ENCODE assay signal across 2 cellular contexts in the genomic region with DNA sequence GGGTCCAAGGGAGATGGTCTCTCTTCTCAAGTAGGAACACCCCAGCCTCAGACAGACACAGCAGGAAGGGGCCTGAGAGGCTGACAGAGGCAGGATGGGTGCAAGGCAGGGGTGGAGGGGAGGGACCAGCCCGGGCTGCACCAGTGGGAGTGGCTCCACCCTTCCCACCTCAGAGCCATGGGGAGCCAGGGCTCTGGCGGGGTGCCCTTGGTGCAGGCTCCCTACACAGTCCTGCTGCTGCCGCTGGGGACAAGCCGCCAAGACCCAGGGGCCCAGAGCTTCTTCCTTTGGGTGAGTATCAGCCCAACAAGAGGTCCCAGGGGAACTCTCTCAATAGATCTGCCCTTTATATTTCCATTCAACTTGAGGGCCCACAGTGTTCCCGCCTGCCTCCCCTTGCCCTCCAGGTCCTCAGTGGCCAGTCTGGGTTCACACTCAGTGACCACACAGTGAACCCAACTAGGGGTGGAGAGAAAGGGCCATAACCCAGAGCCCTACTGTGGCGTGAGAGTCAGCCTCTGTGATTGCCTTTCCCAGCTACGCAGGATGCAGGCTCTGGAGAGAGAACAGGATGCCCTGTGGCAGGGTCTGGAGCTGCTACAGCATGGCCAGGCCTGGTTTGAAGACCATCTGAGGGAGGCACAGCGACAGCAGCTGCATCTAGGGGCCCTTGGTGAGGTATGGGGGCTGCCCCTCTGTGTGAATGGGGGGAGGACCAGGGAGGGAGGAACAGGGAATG.
TF ChIP-seq lines count a peak whose summit lies in the region.

No MANE protein-coding gene starts in this region.

TF ChIP-seq in HEK293, 187 proteins besides CTCF, POLR2A, EP300 and RAD21:
- TF ChIP-seq ZNF792 (tag by site-specific recombination; IDR thresholded peaks at IDR 0.05) (no peak), ZNF354C (tag by site-specific recombination; IDR thresholded peaks at IDR 0.05; ENCODE audit: borderline replicate concordance, low read depth) (no peak), ZSCAN30 (tag by site-specific recombination; IDR thresholded peaks at IDR 0.05) (no peak), ZIC2 (tag by site-specific recombination; IDR thresholded peaks at IDR 0.05) (peak; percentile 53), ZNF624 (tag by site-specific recombination; IDR thresholded peaks at IDR 0.05) (no peak), KLF7 (tag by site-specific recombination; IDR thresholded peaks at IDR 0.05; ENCODE audit: borderline replicate concordance) (no peak)
- TF ChIP-seq, protein P1, sequence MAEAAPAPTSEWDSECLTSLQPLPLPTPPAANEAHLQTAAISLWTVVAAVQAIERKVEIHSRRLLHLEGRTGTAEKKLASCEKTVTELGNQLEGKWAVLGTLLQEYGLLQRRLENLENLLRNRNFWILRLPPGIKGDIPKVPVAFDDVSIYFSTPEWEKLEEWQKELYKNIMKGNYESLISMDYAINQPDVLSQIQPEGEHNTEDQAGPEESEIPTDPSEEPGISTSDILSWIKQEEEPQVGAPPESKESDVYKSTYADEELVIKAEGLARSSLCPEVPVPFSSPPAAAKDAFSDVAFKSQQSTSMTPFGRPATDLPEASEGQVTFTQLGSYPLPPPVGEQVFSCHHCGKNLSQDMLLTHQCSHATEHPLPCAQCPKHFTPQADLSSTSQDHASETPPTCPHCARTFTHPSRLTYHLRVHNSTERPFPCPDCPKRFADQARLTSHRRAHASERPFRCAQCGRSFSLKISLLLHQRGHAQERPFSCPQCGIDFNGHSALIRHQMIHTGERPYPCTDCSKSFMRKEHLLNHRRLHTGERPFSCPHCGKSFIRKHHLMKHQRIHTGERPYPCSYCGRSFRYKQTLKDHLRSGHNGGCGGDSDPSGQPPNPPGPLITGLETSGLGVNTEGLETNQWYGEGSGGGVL (tag by site-specific recombination; IDR thresholded peaks at IDR 0.05): no peak

TF ChIP-seq in H1, 55 proteins besides CTCF, POLR2A, EP300 and RAD21:
- TF ChIP-seq JUND (IDR thresholded peaks at IDR 0.05; ENCODE audit: low read length) (no peak), SP4 (IDR thresholded peaks at IDR 0.05; ENCODE audit: low read length) (no peak), SRF (IDR thresholded peaks at IDR 0.05; ENCODE audit: low read depth, low read length) (no peak), PHF8 (conservative IDR thresholded peaks at IDR 0.05; ENCODE audit: low read depth, low read length) (no peak), CHD2 (IDR thresholded peaks at IDR 0.05; ENCODE audit: low read length) (no peak), EZH2 (IDR thresholded peaks at IDR 0.05; ENCODE audit: low read depth, low read length, severe bottlenecking) (no peak), SIX5 (IDR thresholded peaks at IDR 0.05; ENCODE audit: low read depth, low read length) (no peak), SIRT6 (IDR thresholded peaks at IDR 0.05; ENCODE audit: low read length) (no peak), RBBP5 (IDR thresholded peaks at IDR 0.05; ENCODE audit: borderline replicate concordance, low read depth, low read length) (no peak), TEAD4 (IDR thresholded peaks at IDR 0.05; ENCODE audit: low read depth, low read length) (no peak), CBX8 (IDR thresholded peaks at IDR 0.05; ENCODE audit: borderline replicate concordance, low read depth, low read length) (no peak), YY1 (IDR thresholded peaks at IDR 0.05; ENCODE audit: low read depth, low read length) (no peak), CEBPB (IDR thresholded peaks at IDR 0.05; ENCODE audit: low read depth, low read length) (no peak), CHD1 (IDR thresholded peaks at IDR 0.05; ENCODE audit: low read depth, low read length) (no peak), TBP (IDR thresholded peaks at IDR 0.05; ENCODE audit: low read depth, low read length) (no peak), POLR2AphosphoS5 (IDR thresholded peaks at IDR 0.05; ENCODE audit: low read depth, low read length) (no peak), MAFK (IDR thresholded peaks at IDR 0.05; ENCODE audit: low read depth, low read length) (no peak), FOSL1 (IDR thresholded peaks at IDR 0.05; ENCODE audit: insufficient read depth, low read depth, low read length) (no peak)
- TF ChIP-seq, protein P2, sequence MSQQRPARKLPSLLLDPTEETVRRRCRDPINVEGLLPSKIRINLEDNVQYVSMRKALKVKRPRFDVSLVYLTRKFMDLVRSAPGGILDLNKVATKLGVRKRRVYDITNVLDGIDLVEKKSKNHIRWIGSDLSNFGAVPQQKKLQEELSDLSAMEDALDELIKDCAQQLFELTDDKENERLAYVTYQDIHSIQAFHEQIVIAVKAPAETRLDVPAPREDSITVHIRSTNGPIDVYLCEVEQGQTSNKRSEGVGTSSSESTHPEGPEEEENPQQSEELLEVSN (IDR thresholded peaks at IDR 0.05): no peak
- TF ChIP-seq, protein P3, sequence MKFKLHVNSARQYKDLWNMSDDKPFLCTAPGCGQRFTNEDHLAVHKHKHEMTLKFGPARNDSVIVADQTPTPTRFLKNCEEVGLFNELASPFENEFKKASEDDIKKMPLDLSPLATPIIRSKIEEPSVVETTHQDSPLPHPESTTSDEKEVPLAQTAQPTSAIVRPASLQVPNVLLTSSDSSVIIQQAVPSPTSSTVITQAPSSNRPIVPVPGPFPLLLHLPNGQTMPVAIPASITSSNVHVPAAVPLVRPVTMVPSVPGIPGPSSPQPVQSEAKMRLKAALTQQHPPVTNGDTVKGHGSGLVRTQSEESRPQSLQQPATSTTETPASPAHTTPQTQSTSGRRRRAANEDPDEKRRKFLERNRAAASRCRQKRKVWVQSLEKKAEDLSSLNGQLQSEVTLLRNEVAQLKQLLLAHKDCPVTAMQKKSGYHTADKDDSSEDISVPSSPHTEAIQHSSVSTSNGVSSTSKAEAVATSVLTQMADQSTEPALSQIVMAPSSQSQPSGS (IDR thresholded peaks at IDR 0.05; ENCODE audit: low read length): no peak
